1 cellular context compared by ENCODE assay signal in the genomic region with DNA sequence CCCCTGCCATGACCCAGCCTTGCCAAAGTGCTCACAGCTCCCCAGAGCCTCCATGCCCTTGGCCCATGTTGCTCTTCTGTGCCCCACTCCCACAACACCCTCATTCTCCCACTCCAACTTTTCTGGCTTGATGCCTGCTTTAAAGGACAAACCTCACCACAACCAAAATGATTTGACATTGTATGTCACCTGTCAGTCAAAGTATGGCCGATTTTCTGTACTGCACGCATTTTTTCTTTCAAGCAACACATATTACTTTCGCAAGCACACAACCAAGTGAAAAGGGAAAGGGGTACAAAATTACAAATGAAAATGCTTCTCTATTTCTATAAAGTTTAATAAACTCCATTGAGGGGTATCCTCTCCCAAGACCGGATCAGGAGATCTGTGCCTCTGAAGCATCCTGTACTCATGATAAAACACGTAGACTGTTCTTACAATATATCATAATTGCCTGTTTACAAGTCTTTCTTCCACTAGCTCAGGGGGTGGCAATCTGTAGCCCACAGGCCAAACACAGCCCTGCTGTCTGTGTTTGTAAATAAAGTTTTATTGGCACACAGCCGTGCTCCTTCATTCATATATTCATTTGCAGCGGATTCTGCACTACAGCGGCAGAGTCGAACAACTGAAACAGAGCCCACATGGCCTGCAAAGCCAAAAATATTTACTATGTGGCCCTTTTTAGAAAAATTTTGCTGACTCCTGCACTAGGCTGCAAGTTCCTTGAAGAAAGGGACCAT.
TF ChIP-seq lines count a peak whose summit lies in the region.

No MANE protein-coding gene starts in this region.

TF ChIP-seq in WTC11, 78 proteins besides CTCF, POLR2A, EP300 and RAD21 (continued from another document):
- TF ChIP-seq, protein P1, sequence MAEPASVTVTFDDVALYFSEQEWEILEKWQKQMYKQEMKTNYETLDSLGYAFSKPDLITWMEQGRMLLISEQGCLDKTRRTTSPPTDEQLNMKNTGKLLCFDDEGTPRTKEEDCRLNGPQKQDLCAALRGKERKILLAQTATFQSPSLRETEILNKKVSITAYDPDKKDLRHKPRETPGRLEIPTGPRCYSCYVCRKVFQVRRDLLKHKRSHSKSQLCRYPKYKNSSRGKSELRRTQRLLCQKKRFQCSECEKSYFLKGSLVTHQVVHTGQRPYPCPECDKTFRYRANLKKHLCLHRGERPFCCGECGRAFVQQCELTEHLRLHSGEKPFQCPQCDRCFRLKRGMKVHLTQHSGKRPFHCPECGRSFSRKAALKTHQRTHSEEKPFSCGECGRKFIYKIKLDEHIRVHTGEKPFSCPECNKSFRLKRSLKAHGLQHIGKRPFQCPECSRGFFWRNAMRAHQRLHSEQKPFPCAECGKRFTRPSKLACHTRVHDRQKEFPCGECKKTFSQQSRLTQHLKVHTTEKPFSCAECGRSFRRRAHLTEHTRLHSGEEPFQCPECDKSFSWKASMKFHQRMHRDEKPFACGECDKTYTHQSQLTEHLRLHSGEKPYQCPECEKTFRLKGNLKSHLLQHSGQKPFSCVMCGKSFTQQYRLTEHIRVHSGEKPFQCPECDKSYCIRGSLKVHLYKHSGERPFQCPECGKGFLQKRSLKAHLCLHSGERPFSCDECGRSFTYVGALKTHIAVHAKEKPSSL (CRISPR knock-in tag; conservative IDR thresholded peaks at IDR 0.05), result no peak
